Comparison of ENCODE assay signal across 18 cellular contexts in genomic region chr4:14640476-14640875, GRCh38.
DNase-seq lines count a peak whose midpoint lies in the region; ATAC-seq and TF ChIP-seq lines count a peak whose summit lies in the region.
"Had no signal": no experiment of that assay in that cellular context is flagged by ENCODE, and none has a peak within 500 bp of the region (broad histone marks: within the 10 kb centered on the region; RNA-seq: fewer than 3 reads in every experiment).

No MANE protein-coding gene starts in this region.

- in situ Hi-C loops in gastrocnemius medialis (cut with MboI; ENCODE audit: low sequenced_read_pairs in 4 of 4) = no loop called here

- no peak for DNase-seq in heart left ventricle
- no peak for DNase-seq in Right ventricle myocardium superior
- DNase-seq in LHCN-M2 (ENCODE audit: low read depth) = peak; percentile 54
- DNase-seq in myocyte (ENCODE audit: low read depth) = peak; percentile 9
- DNase-seq in gastrocnemius medialis = no peak
- DNase-seq in activated naive CD4-positive, alpha-beta T cell treated with anti-CD3 and anti-CD28 coated beads for 36 hours = no peak
- DNase-seq: 8988T; C1 segment of cervical spinal cord; Calu3; CD4-positive, alpha-beta memory T cell; COR-L47; DMS53; DMS79 treated with DMSO at 0.1 percent for 48 hours; GF-D8; H9 had no signal

- H3K27me3 ChIP-seq in heart left ventricle (no peaks in the 10 kb centered on the region), gastrocnemius medialis (no peaks in the 10 kb centered on the region)

- H3K36me3 ChIP-seq in heart left ventricle (no peaks in the 10 kb centered on the region), gastrocnemius medialis (no peaks in the 10 kb centered on the region)

- intact Hi-C loops in heart left ventricle (cut with DNase I) = no loop called here
- intact Hi-C loops in Right ventricle myocardium superior (cut with DNase I) = no loop called here
- intact Hi-C loops in gastrocnemius medialis (cut with DNase I; ENCODE audit: low total_unique reads) = no loop called here
- intact Hi-C loops in activated naive CD4-positive, alpha-beta T cell treated with anti-CD3 and anti-CD28 coated beads for 36 hours (cut with micrococcal nuclease) = no loop called here

- H3K9me3 Mint-ChIP-seq in activated naive CD4-positive, alpha-beta T cell treated with anti-CD3 and anti-CD28 coated beads for 36 hours = no peaks in the 10 kb centered on the region
- H3K9me3 Mint-ChIP-seq: H9 had no signal

- H3K4me3 Mint-ChIP-seq in activated naive CD4-positive, alpha-beta T cell treated with anti-CD3 and anti-CD28 coated beads for 36 hours = no peak overlapping the region
- H3K4me3 Mint-ChIP-seq: CD4-positive, alpha-beta memory T cell; GM23338; H9 had no signal

- no peaks in the 10 kb centered on the region for H3K36me3 Mint-ChIP-seq in activated naive CD4-positive, alpha-beta T cell treated with anti-CD3 and anti-CD28 coated beads for 36 hours (ENCODE audit: low read depth)
- H3K36me3 Mint-ChIP-seq: CD4-positive, alpha-beta memory T cell had no signal

- no peak overlapping the region for H3K4me3 ChIP-seq in heart left ventricle
- no peak overlapping the region for H3K4me3 ChIP-seq in gastrocnemius medialis
- H3K4me3 ChIP-seq: A549, GM23338 had no signal

- H3K4me1 ChIP-seq in heart left ventricle (no peaks in the 10 kb centered on the region), gastrocnemius medialis (no peaks in the 10 kb centered on the region)

- ATAC-seq in heart left ventricle (peak in 3 of 4 donors; percentile 57 to 71 (median 58)), Right ventricle myocardium superior (ENCODE audit: poor library complexity) (no peak), gastrocnemius medialis (no peak)
- ATAC-seq: A549, GM23338, HCT116 had no signal

- H3K27ac Mint-ChIP-seq in activated naive CD4-positive, alpha-beta T cell treated with anti-CD3 and anti-CD28 coated beads for 36 hours = no peak overlapping the region
- H3K27ac Mint-ChIP-seq: CD4-positive, alpha-beta memory T cell; GM23338; H9 had no signal

- TF ChIP-seq POLR2A in heart left ventricle (IDR thresholded peaks at IDR 0.05) (no peak), gastrocnemius medialis (IDR thresholded peaks at IDR 0.05) (no peak)

- no peak for TF ChIP-seq CTCF in heart left ventricle (IDR thresholded peaks at IDR 0.05)
- TF ChIP-seq CTCF in gastrocnemius medialis (IDR thresholded peaks at IDR 0.05 in 4 of 5, conservative IDR thresholded peaks at IDR 0.05 in 1 of 5) = no peak

- H3K9me3 ChIP-seq in heart left ventricle (no peaks in the 10 kb centered on the region), gastrocnemius medialis (no peaks in the 10 kb centered on the region)
- H3K9me3 ChIP-seq: A549 had no signal

- peaks cover 16% of the 10 kb centered on the region for H3K27me3 Mint-ChIP-seq in activated naive CD4-positive, alpha-beta T cell treated with anti-CD3 and anti-CD28 coated beads for 36 hours (ENCODE audit: low read depth)

- no peaks in the 10 kb centered on the region for H3K4me1 Mint-ChIP-seq in activated naive CD4-positive, alpha-beta T cell treated with anti-CD3 and anti-CD28 coated beads for 36 hours (ENCODE audit: low read depth)
- H3K4me1 Mint-ChIP-seq: CD4-positive, alpha-beta memory T cell; GM23338; H9 had no signal

- WGBS in heart left ventricle, 4 donors = 64 to 100% (median 84%) methylated on average over 1 of the region's 1 CpG

- H3K27ac ChIP-seq in heart left ventricle (no peak overlapping the region), gastrocnemius medialis (no peak overlapping the region)
- H3K27ac ChIP-seq: A549 had no signal

- CTCF ChIA-PET in activated naive CD4-positive, alpha-beta T cell treated with anti-CD3 and anti-CD28 coated beads for 36 hours (lab: Charles Lee) = no interaction called here

Comparison
In these comparisons a context has a peak if more than half of its experiments do, and no peak if none do; other contexts are left out.
1. ATAC-seq: peak in heart left ventricle (3 of 4); none in Right ventricle myocardium superior (single experiment) and gastrocnemius medialis (0 of 2).
2. DNase-seq: peak in LHCN-M2 (single experiment) and myocyte (single experiment); none in heart left ventricle (0 of 5), Right ventricle myocardium superior (single experiment), gastrocnemius medialis (0 of 2) and activated naive CD4-positive, alpha-beta T cell treated with anti-CD3 and anti-CD28 coated beads for 36 hours (single experiment).